1 cellular context compared by ENCODE assay signal in the genomic region with DNA sequence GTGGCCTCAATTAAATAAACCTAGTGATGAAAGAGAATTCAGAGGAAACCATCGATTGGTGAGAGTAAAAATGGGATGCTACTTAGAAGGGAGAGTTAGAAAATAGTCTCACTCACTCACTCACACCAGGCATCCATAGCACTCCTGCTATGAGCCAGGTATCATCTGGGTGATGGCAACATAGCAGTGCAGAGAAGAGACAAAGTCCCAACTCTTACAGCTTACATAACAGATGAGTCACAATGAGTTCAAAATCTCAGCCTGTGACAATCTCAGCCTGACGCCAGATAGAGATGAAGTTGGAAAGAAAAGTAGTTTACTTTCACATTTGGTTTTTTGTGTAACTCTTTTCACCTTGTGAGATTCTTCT.
TF ChIP-seq lines count a peak whose summit lies in the region.

No MANE protein-coding gene starts in this region.

TF ChIP-seq in HepG2, 621 proteins besides CTCF, POLR2A, EP300 and RAD21 (continued from another document and continues in another):
- TF ChIP-seq ARNT2 (CRISPR knock-in tag; IDR thresholded peaks at IDR 0.05; ENCODE audit: low read depth) = no peak
- no peak for TF ChIP-seq RELA (CRISPR knock-in tag; IDR thresholded peaks at IDR 0.05)
- TF ChIP-seq, protein P1, sequence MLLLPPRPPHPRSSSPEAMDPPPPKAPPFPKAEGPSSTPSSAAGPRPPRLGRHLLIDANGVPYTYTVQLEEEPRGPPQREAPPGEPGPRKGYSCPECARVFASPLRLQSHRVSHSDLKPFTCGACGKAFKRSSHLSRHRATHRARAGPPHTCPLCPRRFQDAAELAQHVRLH (CRISPR knock-in tag; IDR thresholded peaks at IDR 0.05; ENCODE audit: borderline replicate concordance, low read depth) = no peak
- TF ChIP-seq REPIN1 (CRISPR knock-in tag; IDR thresholded peaks at IDR 0.05; ENCODE audit: borderline replicate concordance, low read depth) = no peak
- no peak for TF ChIP-seq ZNF782 (CRISPR knock-in tag; IDR thresholded peaks at IDR 0.05; ENCODE audit: borderline replicate concordance)
- no peak for TF ChIP-seq HDAC6 (IDR thresholded peaks at IDR 0.05; ENCODE audit: low read depth, low read length)
- no peak for TF ChIP-seq ZNF790 (CRISPR knock-in tag; IDR thresholded peaks at IDR 0.05; ENCODE audit: borderline replicate concordance)
- no peak for TF ChIP-seq RFX5 (IDR thresholded peaks at IDR 0.05; ENCODE audit: low read depth, low read length)
- TF ChIP-seq NFYC (CRISPR knock-in tag; IDR thresholded peaks at IDR 0.05) = no peak
- TF ChIP-seq ZNF687 (CRISPR knock-in tag; IDR thresholded peaks at IDR 0.05) = no peak
- peak; percentile 65 for TF ChIP-seq SAP130 (CRISPR knock-in tag; IDR thresholded peaks at IDR 0.05; ENCODE audit: low read depth)
- no peak for TF ChIP-seq ZNF800 (CRISPR knock-in tag; IDR thresholded peaks at IDR 0.05)
- no peak for TF ChIP-seq RNF2 (conservative IDR thresholded peaks at IDR 0.05; ENCODE audit: low read depth)
- no peak for TF ChIP-seq ZGPAT (CRISPR knock-in tag; IDR thresholded peaks at IDR 0.05)
- 0 out of 2 replicates have a peak, but pooled peaks have one; percentile 29 for TF ChIP-seq ZBTB25 (CRISPR knock-in tag; IDR thresholded peaks at IDR 0.05)
- TF ChIP-seq SMC3 (IDR thresholded peaks at IDR 0.05; ENCODE audit: low read length) = peak; percentile 23; the same call in 1 of the 2 replicates
- no peak for TF ChIP-seq GABPB1 (CRISPR knock-in tag; IDR thresholded peaks at IDR 0.05)
- TF ChIP-seq, protein P2, sequence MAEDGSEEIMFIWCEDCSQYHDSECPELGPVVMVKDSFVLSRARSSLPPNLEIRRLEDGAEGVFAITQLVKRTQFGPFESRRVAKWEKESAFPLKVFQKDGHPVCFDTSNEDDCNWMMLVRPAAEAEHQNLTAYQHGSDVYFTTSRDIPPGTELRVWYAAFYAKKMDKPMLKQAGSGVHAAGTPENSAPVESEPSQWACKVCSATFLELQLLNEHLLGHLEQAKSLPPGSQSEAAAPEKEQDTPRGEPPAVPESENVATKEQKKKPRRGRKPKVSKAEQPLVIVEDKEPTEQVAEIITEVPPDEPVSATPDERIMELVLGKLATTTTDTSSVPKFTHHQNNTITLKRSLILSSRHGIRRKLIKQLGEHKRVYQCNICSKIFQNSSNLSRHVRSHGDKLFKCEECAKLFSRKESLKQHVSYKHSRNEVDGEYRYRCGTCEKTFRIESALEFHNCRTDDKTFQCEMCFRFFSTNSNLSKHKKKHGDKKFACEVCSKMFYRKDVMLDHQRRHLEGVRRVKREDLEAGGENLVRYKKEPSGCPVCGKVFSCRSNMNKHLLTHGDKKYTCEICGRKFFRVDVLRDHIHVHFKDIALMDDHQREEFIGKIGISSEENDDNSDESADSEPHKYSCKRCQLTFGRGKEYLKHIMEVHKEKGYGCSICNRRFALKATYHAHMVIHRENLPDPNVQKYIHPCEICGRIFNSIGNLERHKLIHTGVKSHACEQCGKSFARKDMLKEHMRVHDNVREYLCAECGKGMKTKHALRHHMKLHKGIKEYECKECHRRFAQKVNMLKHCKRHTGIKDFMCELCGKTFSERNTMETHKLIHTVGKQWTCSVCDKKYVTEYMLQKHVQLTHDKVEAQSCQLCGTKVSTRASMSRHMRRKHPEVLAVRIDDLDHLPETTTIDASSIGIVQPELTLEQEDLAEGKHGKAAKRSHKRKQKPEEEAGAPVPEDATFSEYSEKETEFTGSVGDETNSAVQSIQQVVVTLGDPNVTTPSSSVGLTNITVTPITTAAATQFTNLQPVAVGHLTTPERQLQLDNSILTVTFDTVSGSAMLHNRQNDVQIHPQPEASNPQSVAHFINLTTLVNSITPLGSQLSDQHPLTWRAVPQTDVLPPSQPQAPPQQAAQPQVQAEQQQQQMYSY (CRISPR knock-in tag; IDR thresholded peaks at IDR 0.05) = no peak
- no peak for TF ChIP-seq GTF2F1 (IDR thresholded peaks at IDR 0.05; ENCODE audit: low read length)
- TF ChIP-seq ZNF737 (CRISPR knock-in tag; IDR thresholded peaks at IDR 0.05; ENCODE audit: borderline replicate concordance) = no peak
- TF ChIP-seq ZC3H4 (CRISPR knock-in tag; IDR thresholded peaks at IDR 0.05; ENCODE audit: borderline replicate concordance) = no peak
- no peak for TF ChIP-seq NFE2 (CRISPR knock-in tag; IDR thresholded peaks at IDR 0.05)
- peak; percentile 74 for TF ChIP-seq PHF21A (CRISPR knock-in tag; IDR thresholded peaks at IDR 0.05)
- peak; percentile 74 for TF ChIP-seq FOXA3 (CRISPR knock-in tag; IDR thresholded peaks at IDR 0.05)
- no peak for TF ChIP-seq RARG (CRISPR knock-in tag; IDR thresholded peaks at IDR 0.05; ENCODE audit: low read depth)
- no peak for TF ChIP-seq HMGA1 (CRISPR knock-in tag; conservative IDR thresholded peaks at IDR 0.05)
- TF ChIP-seq MEF2D (CRISPR knock-in tag; IDR thresholded peaks at IDR 0.05) = no peak
- TF ChIP-seq ZNF766 (CRISPR knock-in tag; IDR thresholded peaks at IDR 0.05; ENCODE audit: borderline replicate concordance) = no peak
- TF ChIP-seq ZNF850 (CRISPR knock-in tag; conservative IDR thresholded peaks at IDR 0.05) = no peak
- TF ChIP-seq RXRB (CRISPR knock-in tag; IDR thresholded peaks at IDR 0.05; ENCODE audit: borderline replicate concordance) = peak; percentile 87
- no peak for TF ChIP-seq ZNF253 (CRISPR knock-in tag; IDR thresholded peaks at IDR 0.05; ENCODE audit: borderline replicate concordance)
- no peak for TF ChIP-seq ZSCAN21 (CRISPR knock-in tag; IDR thresholded peaks at IDR 0.05; ENCODE audit: borderline replicate concordance)
- no peak for TF ChIP-seq MAZ (IDR thresholded peaks at IDR 0.05; ENCODE audit: borderline replicate concordance, low read depth, low read length)
- no peak for TF ChIP-seq MAZ (CRISPR knock-in tag; IDR thresholded peaks at IDR 0.05; ENCODE audit: low read depth)
- TF ChIP-seq ZBTB21 (CRISPR knock-in tag; IDR thresholded peaks at IDR 0.05) = peak; percentile 63
- TF ChIP-seq MTA1 (CRISPR knock-in tag; IDR thresholded peaks at IDR 0.05; ENCODE audit: borderline replicate concordance) = no peak
- TF ChIP-seq KDM2A (CRISPR knock-in tag; IDR thresholded peaks at IDR 0.05; ENCODE audit: borderline replicate concordance, low read depth) = no peak
- TF ChIP-seq SMAD3 (CRISPR knock-in tag; IDR thresholded peaks at IDR 0.05) = peak; percentile 36; the same call in 1 of the 2 replicates
- no peak for TF ChIP-seq BCL3 (CRISPR knock-in tag; IDR thresholded peaks at IDR 0.05)
- TF ChIP-seq, protein P3, sequence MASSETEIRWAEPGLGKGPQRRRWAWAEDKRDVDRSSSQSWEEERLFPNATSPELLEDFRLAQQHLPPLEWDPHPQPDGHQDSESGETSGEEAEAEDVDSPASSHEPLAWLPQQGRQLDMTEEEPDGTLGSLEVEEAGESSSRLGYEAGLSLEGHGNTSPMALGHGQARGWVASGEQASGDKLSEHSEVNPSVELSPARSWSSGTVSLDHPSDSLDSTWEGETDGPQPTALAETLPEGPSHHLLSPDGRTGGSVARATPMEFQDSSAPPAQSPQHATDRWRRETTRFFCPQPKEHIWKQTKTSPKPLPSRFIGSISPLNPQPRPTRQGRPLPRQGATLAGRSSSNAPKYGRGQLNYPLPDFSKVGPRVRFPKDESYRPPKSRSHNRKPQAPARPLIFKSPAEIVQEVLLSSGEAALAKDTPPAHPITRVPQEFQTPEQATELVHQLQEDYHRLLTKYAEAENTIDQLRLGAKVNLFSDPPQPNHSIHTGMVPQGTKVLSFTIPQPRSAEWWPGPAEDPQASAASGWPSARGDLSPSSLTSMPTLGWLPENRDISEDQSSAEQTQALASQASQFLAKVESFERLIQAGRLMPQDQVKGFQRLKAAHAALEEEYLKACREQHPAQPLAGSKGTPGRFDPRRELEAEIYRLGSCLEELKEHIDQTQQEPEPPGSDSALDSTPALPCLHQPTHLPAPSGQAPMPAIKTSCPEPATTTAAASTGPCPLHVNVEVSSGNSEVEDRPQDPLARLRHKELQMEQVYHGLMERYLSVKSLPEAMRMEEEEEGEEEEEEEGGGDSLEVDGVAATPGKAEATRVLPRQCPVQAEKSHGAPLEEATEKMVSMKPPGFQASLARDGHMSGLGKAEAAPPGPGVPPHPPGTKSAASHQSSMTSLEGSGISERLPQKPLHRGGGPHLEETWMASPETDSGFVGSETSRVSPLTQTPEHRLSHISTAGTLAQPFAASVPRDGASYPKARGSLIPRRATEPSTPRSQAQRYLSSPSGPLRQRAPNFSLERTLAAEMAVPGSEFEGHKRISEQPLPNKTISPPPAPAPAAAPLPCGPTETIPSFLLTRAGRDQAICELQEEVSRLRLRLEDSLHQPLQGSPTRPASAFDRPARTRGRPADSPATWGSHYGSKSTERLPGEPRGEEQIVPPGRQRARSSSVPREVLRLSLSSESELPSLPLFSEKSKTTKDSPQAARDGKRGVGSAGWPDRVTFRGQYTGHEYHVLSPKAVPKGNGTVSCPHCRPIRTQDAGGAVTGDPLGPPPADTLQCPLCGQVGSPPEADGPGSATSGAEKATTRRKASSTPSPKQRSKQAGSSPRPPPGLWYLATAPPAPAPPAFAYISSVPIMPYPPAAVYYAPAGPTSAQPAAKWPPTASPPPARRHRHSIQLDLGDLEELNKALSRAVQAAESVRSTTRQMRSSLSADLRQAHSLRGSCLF (CRISPR knock-in tag; IDR thresholded peaks at IDR 0.05; ENCODE audit: borderline replicate concordance) = no peak
- TF ChIP-seq ETV6 (CRISPR knock-in tag; conservative IDR thresholded peaks at IDR 0.05) = no peak
- peak; percentile 43; the same call in 1 of the 2 replicates for TF ChIP-seq FOXK1 (CRISPR knock-in tag; IDR thresholded peaks at IDR 0.05; ENCODE audit: borderline replicate concordance, low read depth)
- TF ChIP-seq ZNF337 (CRISPR knock-in tag; IDR thresholded peaks at IDR 0.05; ENCODE audit: borderline replicate concordance, low read depth) = no peak
- peak; percentile 57; the same call in 1 of the 2 replicates for TF ChIP-seq ZNF792 (CRISPR knock-in tag; IDR thresholded peaks at IDR 0.05)
- TF ChIP-seq GABPA (IDR thresholded peaks at IDR 0.05; ENCODE audit: low read depth, low read length) = no peak
- TF ChIP-seq GABPA (CRISPR knock-in tag; IDR thresholded peaks at IDR 0.05; ENCODE audit: low read depth) = no peak
